1 cellular context compared by ENCODE assay signal in the genomic region with DNA sequence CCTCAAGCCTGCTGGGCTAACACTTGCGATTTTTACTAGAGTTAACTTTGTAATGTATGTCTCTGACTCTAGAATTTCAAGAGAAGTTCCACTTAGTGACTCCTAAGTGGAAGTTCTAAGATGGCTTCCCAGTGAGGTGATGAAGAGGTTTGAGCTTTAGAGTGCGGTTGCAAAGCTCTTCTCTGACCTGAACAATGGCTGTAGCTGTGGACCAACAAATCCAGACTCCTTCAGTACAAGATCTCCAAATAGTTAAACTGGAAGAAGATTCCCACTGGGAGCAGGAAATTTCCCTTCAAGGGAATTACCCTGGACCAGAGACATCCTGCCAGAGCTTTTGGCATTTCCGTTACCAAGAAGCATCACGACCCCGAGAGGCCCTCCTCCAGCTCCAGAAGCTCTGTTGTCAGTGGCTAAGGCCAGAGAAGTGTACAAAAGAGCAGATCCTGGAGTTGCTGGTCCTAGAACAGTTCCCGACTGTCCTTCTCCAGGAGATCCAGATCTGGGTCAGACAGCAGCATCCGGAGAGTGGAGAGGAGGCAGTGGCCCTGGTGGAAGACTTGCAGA.
A peak's percentile ranks its signal among the peaks of the same experiment; 100 is the strongest.
TF ChIP-seq lines count a peak whose summit lies in the region.

No MANE protein-coding gene starts in this region.

TF ChIP-seq in HepG2, 621 proteins besides CTCF, POLR2A, EP300 and RAD21 (continues in another document):
- TF ChIP-seq, protein P1, sequence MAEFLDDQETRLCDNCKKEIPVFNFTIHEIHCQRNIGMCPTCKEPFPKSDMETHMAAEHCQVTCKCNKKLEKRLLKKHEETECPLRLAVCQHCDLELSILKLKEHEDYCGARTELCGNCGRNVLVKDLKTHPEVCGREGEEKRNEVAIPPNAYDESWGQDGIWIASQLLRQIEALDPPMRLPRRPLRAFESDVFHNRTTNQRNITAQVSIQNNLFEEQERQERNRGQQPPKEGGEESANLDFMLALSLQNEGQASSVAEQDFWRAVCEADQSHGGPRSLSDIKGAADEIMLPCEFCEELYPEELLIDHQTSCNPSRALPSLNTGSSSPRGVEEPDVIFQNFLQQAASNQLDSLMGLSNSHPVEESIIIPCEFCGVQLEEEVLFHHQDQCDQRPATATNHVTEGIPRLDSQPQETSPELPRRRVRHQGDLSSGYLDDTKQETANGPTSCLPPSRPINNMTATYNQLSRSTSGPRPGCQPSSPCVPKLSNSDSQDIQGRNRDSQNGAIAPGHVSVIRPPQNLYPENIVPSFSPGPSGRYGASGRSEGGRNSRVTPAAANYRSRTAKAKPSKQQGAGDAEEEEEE (CRISPR knock-in tag; IDR thresholded peaks at IDR 0.05; ENCODE audit: borderline replicate concordance), result no peak
- TF ChIP-seq KMT2A (CRISPR knock-in tag; IDR thresholded peaks at IDR 0.05), result no peak; the same call in 1 of the 2 replicates
- no peak for TF ChIP-seq TCF7L2 (IDR thresholded peaks at IDR 0.05; ENCODE audit: low read depth, low read length)
- no peak for TF ChIP-seq RCOR2 (CRISPR knock-in tag; IDR thresholded peaks at IDR 0.05)
- TF ChIP-seq, protein P2, sequence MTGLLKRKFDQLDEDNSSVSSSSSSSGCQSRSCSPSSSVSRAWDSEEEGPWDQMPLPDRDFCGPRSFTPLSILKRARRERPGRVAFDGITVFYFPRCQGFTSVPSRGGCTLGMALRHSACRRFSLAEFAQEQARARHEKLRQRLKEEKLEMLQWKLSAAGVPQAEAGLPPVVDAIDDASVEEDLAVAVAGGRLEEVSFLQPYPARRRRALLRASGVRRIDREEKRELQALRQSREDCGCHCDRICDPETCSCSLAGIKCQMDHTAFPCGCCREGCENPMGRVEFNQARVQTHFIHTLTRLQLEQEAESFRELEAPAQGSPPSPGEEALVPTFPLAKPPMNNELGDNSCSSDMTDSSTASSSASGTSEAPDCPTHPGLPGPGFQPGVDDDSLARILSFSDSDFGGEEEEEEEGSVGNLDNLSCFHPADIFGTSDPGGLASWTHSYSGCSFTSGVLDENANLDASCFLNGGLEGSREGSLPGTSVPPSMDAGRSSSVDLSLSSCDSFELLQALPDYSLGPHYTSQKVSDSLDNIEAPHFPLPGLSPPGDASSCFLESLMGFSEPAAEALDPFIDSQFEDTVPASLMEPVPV (CRISPR knock-in tag; IDR thresholded peaks at IDR 0.05), result no peak
- TF ChIP-seq, protein P3, sequence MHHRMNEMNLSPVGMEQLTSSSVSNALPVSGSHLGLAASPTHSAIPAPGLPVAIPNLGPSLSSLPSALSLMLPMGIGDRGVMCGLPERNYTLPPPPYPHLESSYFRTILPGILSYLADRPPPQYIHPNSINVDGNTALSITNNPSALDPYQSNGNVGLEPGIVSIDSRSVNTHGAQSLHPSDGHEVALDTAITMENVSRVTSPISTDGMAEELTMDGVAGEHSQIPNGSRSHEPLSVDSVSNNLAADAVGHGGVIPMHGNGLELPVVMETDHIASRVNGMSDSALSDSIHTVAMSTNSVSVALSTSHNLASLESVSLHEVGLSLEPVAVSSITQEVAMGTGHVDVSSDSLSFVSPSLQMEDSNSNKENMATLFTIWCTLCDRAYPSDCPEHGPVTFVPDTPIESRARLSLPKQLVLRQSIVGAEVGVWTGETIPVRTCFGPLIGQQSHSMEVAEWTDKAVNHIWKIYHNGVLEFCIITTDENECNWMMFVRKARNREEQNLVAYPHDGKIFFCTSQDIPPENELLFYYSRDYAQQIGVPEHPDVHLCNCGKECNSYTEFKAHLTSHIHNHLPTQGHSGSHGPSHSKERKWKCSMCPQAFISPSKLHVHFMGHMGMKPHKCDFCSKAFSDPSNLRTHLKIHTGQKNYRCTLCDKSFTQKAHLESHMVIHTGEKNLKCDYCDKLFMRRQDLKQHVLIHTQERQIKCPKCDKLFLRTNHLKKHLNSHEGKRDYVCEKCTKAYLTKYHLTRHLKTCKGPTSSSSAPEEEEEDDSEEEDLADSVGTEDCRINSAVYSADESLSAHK (CRISPR knock-in tag; IDR thresholded peaks at IDR 0.05; ENCODE audit: borderline replicate concordance), result no peak
- TF ChIP-seq ATF7 (IDR thresholded peaks at IDR 0.05), result no peak
- no peak for TF ChIP-seq ATF7 (CRISPR knock-in tag; IDR thresholded peaks at IDR 0.05)
- 0 out of 2 replicates have a peak, but pooled peaks have one; percentile 24 for TF ChIP-seq SP4 (CRISPR knock-in tag; IDR thresholded peaks at IDR 0.05)
- no peak for TF ChIP-seq ZBTB3 (CRISPR knock-in tag; IDR thresholded peaks at IDR 0.05; ENCODE audit: borderline replicate concordance, low read depth)
- no peak for TF ChIP-seq ZNF713 (CRISPR knock-in tag; IDR thresholded peaks at IDR 0.05)
- no peak for TF ChIP-seq ZBTB7B (CRISPR knock-in tag; IDR thresholded peaks at IDR 0.05)
- TF ChIP-seq THAP11 (CRISPR knock-in tag; IDR thresholded peaks at IDR 0.05), result no peak
- TF ChIP-seq MBNL3 (CRISPR knock-in tag; conservative IDR thresholded peaks at IDR 0.05), result no peak
- no peak for TF ChIP-seq ZNF253 (CRISPR knock-in tag; IDR thresholded peaks at IDR 0.05; ENCODE audit: borderline replicate concordance)
- TF ChIP-seq, protein P4, sequence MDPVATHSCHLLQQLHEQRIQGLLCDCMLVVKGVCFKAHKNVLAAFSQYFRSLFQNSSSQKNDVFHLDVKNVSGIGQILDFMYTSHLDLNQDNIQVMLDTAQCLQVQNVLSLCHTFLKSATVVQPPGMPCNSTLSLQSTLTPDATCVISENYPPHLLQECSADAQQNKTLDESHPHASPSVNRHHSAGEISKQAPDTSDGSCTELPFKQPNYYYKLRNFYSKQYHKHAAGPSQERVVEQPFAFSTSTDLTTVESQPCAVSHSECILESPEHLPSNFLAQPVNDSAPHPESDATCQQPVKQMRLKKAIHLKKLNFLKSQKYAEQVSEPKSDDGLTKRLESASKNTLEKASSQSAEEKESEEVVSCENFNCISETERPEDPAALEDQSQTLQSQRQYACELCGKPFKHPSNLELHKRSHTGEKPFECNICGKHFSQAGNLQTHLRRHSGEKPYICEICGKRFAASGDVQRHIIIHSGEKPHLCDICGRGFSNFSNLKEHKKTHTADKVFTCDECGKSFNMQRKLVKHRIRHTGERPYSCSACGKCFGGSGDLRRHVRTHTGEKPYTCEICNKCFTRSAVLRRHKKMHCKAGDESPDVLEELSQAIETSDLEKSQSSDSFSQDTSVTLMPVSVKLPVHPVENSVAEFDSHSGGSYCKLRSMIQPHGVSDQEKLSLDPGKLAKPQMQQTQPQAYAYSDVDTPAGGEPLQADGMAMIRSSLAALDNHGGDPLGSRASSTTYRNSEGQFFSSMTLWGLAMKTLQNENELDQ (CRISPR knock-in tag; IDR thresholded peaks at IDR 0.05; ENCODE audit: borderline replicate concordance), result no peak
- TF ChIP-seq ZNF839 (CRISPR knock-in tag; IDR thresholded peaks at IDR 0.05; ENCODE audit: borderline replicate concordance), result no peak
- TF ChIP-seq, protein P5, sequence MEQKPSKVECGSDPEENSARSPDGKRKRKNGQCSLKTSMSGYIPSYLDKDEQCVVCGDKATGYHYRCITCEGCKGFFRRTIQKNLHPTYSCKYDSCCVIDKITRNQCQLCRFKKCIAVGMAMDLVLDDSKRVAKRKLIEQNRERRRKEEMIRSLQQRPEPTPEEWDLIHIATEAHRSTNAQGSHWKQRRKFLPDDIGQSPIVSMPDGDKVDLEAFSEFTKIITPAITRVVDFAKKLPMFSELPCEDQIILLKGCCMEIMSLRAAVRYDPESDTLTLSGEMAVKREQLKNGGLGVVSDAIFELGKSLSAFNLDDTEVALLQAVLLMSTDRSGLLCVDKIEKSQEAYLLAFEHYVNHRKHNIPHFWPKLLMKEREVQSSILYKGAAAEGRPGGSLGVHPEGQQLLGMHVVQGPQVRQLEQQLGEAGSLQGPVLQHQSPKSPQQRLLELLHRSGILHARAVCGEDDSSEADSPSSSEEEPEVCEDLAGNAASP (CRISPR knock-in tag; IDR thresholded peaks at IDR 0.05; ENCODE audit: borderline replicate concordance), result no peak
- no peak for TF ChIP-seq RBFOX2 (IDR thresholded peaks at IDR 0.05; ENCODE audit: low read depth, low read length)
- TF ChIP-seq, protein P6, sequence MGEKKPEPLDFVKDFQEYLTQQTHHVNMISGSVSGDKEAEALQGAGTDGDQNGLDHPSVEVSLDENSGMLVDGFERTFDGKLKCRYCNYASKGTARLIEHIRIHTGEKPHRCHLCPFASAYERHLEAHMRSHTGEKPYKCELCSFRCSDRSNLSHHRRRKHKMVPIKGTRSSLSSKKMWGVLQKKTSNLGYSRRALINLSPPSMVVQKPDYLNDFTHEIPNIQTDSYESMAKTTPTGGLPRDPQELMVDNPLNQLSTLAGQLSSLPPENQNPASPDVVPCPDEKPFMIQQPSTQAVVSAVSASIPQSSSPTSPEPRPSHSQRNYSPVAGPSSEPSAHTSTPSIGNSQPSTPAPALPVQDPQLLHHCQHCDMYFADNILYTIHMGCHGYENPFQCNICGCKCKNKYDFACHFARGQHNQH (CRISPR knock-in tag; IDR thresholded peaks at IDR 0.05), result no peak
- TF ChIP-seq SMAD1 (CRISPR knock-in tag; IDR thresholded peaks at IDR 0.05; ENCODE audit: borderline replicate concordance, low read depth), result 0 out of 2 replicates have a peak, but pooled peaks have one; percentile 56
- no peak for TF ChIP-seq CBX2 (IDR thresholded peaks at IDR 0.05; ENCODE audit: low read depth, low read length)
- TF ChIP-seq CBX2 (CRISPR knock-in tag; IDR thresholded peaks at IDR 0.05; ENCODE audit: low read depth), result no peak
- TF ChIP-seq NCOA5 (CRISPR knock-in tag; IDR thresholded peaks at IDR 0.05), result no peak
- TF ChIP-seq, protein P7, sequence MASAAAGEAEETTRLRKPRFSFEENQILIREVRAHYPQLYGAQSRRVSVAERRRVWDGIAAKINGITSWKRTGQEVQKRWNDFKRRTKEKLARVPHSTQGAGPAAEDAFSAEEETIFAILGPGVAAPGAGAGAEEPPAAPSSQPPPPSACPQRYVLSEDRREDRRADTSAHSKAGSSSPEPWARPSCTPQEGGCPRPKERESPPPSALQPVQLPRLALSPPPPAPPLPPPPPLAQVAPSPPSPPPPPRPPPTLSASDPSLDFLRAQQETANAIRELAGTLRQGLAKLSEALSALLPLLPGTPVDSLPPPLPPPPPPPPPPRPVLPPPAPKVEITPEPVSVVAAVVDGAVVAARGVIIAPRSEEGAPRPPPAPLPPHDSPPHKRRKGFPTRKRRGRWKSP (CRISPR knock-in tag; IDR thresholded peaks at IDR 0.05), result 0 out of 2 replicates have a peak, but pooled peaks have one; percentile 32
- no peak for TF ChIP-seq CBX1 (IDR thresholded peaks at IDR 0.05; ENCODE audit: low read depth)
- TF ChIP-seq, protein P8, sequence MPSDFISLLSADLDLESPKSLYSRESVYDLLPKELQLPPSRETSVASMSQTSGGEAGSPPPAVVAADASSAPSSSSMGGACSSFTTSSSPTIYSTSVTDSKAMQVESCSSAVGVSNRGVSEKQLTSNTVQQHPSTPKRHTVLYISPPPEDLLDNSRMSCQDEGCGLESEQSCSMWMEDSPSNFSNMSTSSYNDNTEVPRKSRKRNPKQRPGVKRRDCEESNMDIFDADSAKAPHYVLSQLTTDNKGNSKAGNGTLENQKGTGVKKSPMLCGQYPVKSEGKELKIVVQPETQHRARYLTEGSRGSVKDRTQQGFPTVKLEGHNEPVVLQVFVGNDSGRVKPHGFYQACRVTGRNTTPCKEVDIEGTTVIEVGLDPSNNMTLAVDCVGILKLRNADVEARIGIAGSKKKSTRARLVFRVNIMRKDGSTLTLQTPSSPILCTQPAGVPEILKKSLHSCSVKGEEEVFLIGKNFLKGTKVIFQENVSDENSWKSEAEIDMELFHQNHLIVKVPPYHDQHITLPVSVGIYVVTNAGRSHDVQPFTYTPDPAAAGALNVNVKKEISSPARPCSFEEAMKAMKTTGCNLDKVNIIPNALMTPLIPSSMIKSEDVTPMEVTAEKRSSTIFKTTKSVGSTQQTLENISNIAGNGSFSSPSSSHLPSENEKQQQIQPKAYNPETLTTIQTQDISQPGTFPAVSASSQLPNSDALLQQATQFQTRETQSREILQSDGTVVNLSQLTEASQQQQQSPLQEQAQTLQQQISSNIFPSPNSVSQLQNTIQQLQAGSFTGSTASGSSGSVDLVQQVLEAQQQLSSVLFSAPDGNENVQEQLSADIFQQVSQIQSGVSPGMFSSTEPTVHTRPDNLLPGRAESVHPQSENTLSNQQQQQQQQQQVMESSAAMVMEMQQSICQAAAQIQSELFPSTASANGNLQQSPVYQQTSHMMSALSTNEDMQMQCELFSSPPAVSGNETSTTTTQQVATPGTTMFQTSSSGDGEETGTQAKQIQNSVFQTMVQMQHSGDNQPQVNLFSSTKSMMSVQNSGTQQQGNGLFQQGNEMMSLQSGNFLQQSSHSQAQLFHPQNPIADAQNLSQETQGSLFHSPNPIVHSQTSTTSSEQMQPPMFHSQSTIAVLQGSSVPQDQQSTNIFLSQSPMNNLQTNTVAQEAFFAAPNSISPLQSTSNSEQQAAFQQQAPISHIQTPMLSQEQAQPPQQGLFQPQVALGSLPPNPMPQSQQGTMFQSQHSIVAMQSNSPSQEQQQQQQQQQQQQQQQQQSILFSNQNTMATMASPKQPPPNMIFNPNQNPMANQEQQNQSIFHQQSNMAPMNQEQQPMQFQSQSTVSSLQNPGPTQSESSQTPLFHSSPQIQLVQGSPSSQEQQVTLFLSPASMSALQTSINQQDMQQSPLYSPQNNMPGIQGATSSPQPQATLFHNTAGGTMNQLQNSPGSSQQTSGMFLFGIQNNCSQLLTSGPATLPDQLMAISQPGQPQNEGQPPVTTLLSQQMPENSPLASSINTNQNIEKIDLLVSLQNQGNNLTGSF (CRISPR knock-in tag; IDR thresholded peaks at IDR 0.05), result no peak
- TF ChIP-seq TBP (CRISPR knock-in tag; IDR thresholded peaks at IDR 0.05), result no peak
- TF ChIP-seq U2AF1 (optimal IDR thresholded peaks at IDR 0.05; ENCODE audit: low read depth, low read length), result no peak
- TF ChIP-seq TP53 (CRISPR knock-in tag; conservative IDR thresholded peaks at IDR 0.05), result no peak
- TF ChIP-seq ZNF772 (CRISPR knock-in tag; IDR thresholded peaks at IDR 0.05), result 0 out of 2 replicates have a peak, but pooled peaks have one; percentile 3
- 0 out of 3 replicates have a peak, but pooled peaks have one; percentile 7 for TF ChIP-seq MXI1 (IDR thresholded peaks at IDR 0.05; ENCODE audit: borderline replicate concordance, low read depth, low read length)
- no peak for TF ChIP-seq NFATC3 (CRISPR knock-in tag; IDR thresholded peaks at IDR 0.05)
- TF ChIP-seq PHF20 (CRISPR knock-in tag; IDR thresholded peaks at IDR 0.05), result 0 out of 2 replicates have a peak, but pooled peaks have one; percentile 6
- no peak for TF ChIP-seq ZEB1 (IDR thresholded peaks at IDR 0.05; ENCODE audit: insufficient replicate concordance, low read depth)
- no peak for TF ChIP-seq PCBP1 (IDR thresholded peaks at IDR 0.05; ENCODE audit: borderline replicate concordance, low read depth, low read length)
- TF ChIP-seq, protein P9, sequence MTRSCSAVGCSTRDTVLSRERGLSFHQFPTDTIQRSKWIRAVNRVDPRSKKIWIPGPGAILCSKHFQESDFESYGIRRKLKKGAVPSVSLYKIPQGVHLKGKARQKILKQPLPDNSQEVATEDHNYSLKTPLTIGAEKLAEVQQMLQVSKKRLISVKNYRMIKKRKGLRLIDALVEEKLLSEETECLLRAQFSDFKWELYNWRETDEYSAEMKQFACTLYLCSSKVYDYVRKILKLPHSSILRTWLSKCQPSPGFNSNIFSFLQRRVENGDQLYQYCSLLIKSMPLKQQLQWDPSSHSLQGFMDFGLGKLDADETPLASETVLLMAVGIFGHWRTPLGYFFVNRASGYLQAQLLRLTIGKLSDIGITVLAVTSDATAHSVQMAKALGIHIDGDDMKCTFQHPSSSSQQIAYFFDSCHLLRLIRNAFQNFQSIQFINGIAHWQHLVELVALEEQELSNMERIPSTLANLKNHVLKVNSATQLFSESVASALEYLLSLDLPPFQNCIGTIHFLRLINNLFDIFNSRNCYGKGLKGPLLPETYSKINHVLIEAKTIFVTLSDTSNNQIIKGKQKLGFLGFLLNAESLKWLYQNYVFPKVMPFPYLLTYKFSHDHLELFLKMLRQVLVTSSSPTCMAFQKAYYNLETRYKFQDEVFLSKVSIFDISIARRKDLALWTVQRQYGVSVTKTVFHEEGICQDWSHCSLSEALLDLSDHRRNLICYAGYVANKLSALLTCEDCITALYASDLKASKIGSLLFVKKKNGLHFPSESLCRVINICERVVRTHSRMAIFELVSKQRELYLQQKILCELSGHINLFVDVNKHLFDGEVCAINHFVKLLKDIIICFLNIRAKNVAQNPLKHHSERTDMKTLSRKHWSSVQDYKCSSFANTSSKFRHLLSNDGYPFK (CRISPR knock-in tag; IDR thresholded peaks at IDR 0.05; ENCODE audit: borderline replicate concordance), result peak; percentile 16; the same call in 1 of the 2 replicates
